In the genomic region with DNA sequence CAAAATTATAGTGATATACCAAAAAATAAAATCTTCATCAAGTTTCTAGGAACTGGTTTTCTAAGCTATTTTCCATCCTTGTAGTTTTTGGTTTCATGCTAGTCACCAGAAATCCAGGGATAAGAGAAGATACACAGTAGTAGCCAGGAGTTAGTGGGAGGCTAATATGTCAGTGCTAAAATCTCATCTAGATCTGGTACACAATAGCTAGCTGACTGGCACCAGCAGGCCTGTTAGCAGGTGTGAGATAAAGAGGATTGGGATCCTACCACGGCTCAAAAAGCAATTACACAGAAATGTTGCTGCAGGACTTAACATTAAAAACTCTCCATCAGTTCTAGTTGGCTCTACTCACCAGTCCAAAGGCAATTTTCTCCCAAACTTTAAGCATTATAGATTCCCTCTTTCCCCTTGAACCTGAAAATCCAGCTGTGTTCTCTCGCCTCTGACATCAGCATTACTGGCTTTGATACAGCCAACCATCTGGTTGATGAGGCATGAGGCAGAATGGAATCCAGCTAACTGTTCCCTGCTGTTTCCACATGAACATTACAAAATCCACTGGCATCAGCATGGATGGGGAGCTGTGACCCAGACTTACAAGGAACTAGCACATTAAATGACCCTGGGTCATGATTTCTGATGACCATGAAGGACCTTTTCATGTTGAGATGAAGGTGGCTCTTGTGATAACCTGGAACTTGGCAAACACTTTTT, we compare ENCODE assay signal across 24 cellular contexts.
A peak's percentile ranks its signal among the peaks of the same experiment; 100 is the strongest.
DNase-seq lines count a peak whose midpoint lies in the region; ATAC-seq and TF ChIP-seq lines count a peak whose summit lies in the region.
"Had no signal": no experiment of that assay in that cellular context is flagged by ENCODE, and none has a peak within 500 bp of the region (broad histone marks: within the 10 kb centered on the region; RNA-seq: fewer than 3 reads in every experiment).

No MANE protein-coding gene starts in this region.

- H3K4me3 ChIP-seq in fibroblast of pulmonary artery (replicated peaks; ENCODE audit: low read depth, low read length) = no peak overlapping the region
- H3K4me3 ChIP-seq: dorsolateral prefrontal cortex, right lobe of liver, upper lobe of right lung had no signal

- no peak for TF ChIP-seq CTCF in fibroblast of pulmonary artery (IDR thresholded peaks at IDR 0.05; ENCODE audit: low read length, missing control alignments)

- ATAC-seq in GM18861 (IDR thresholded peaks at IDR 0.05; ENCODE audit: unreplicated experiment) = no peak
- ATAC-seq: activated T-cell treated with anti-CD3 and anti-CD28 coated beads, Interleukin-2, amount 50 U/mL, for 4 hours; naive thymus-derived CD4-positive, alpha-beta T cell; PC-3; right lobe of liver; upper lobe of right lung had no signal

- peak; percentile 41 for DNase-seq in Ammon's horn (ENCODE audit: low spot score)
- DNase-seq in NCI-H1694 (lab: John Stamatoyannopoulos, UW) = peak; percentile 24
- DNase-seq in fibroblast of pulmonary artery (ENCODE audit: low read depth) = peak; percentile 7
- DNase-seq in pons (ENCODE audit: low spot score) = peak; percentile 2
- no peak for DNase-seq in NCI-H2107 treated with DMSO at 0.1 percent for 48 hours (lab: John Stamatoyannopoulos, UW; ENCODE audit: unreplicated experiment)
- DNase-seq in UCSD-AML1 (lab: John Stamatoyannopoulos, UW; ENCODE audit: unreplicated experiment) = no peak
- no peak for DNase-seq in activated CD4-positive, alpha-beta T cell treated with anti-CD3 and anti-CD28 coated beads for 1 hour
- DNase-seq: activated naive CD4-positive, alpha-beta T cell; activated T-cell treated with anti-CD3 and anti-CD28 coated beads, Interleukin-2, amount 50 U/mL, for 4 hours; amygdala; CD4-positive, CD25-positive, alpha-beta regulatory T cell; central memory CD4-positive, alpha-beta T cell; DMS153; H9; naive thymus-derived CD4-positive, alpha-beta T cell; NCI-H1417 treated with DMSO at 0.1 percent for 48 hours; NCI-H82; PC-3; right lobe of liver; SHP77 treated with DMSO at 0.1 percent for 48 hours; stimulated activated CD4-positive, alpha-beta T cell treated with anti-CD3 and anti-CD28 coated beads, Interleukin-15, amount 100 ng/mL, for 24 hours; upper lobe of right lung had no signal

Comparison
In these comparisons a context has a peak if more than half of its experiments do, and no peak if none do; other contexts are left out.
1. DNase-seq: peak in Ammon's horn (single experiment), NCI-H1694 (single experiment), fibroblast of pulmonary artery (single experiment) and pons (single experiment); none in NCI-H2107 treated with DMSO at 0.1 percent for 48 hours (single experiment), UCSD-AML1 (single experiment) and activated CD4-positive, alpha-beta T cell treated with anti-CD3 and anti-CD28 coated beads for 1 hour (single experiment).